ENCODE assay signal across 1 cellular context in genomic region chr1:244047739-244048565, GRCh38.
TF ChIP-seq lines count a peak whose summit lies in the region.

No MANE protein-coding gene starts in this region.

TF ChIP-seq in K562, 482 proteins besides CTCF, POLR2A, EP300 and RAD21 (continued from another document and continues in another):
- TF ChIP-seq NEUROD1 (IDR thresholded peaks at IDR 0.05; ENCODE audit: borderline replicate concordance, low read depth, low read length, partially characterized antibody), result peak; percentile 68
- TF ChIP-seq CTCFL (IDR thresholded peaks at IDR 0.05; ENCODE audit: borderline replicate concordance, insufficient read depth, low read depth, low read length, poor library complexity, severe bottlenecking), result no peak
- TF ChIP-seq PHF20 (IDR thresholded peaks at IDR 0.05; ENCODE audit: partially characterized antibody), result peak; percentile 78
- no peak for TF ChIP-seq THRB (CRISPR knock-in tag; conservative IDR thresholded peaks at IDR 0.05)
- no peak for TF ChIP-seq RBM14 (IDR thresholded peaks at IDR 0.05; ENCODE audit: borderline replicate concordance, insufficient read depth, low read depth, low read length)
- no peak for TF ChIP-seq HMGN3 (IDR thresholded peaks at IDR 0.05; ENCODE audit: borderline replicate concordance, extremely low read depth, insufficient read length, low read depth, low read length)
- TF ChIP-seq BHLHE40 (IDR thresholded peaks at IDR 0.05; ENCODE audit: low read length), result peak; percentile 64
- TF ChIP-seq HNRNPL (IDR thresholded peaks at IDR 0.05; ENCODE audit: low read depth, low read length), result peak; percentile 97
- peak; percentile 55; the same call in 1 of the 2 replicates for TF ChIP-seq ZBTB12 (CRISPR knock-in tag; IDR thresholded peaks at IDR 0.05)
- TF ChIP-seq USF1 (CRISPR knock-in tag; IDR thresholded peaks at IDR 0.05), result no peak
- peak; percentile 23 for TF ChIP-seq DACH1 (IDR thresholded peaks at IDR 0.05; ENCODE audit: partially characterized antibody)
- no peak for TF ChIP-seq PRDM10 (IDR thresholded peaks at IDR 0.05; ENCODE audit: partially characterized antibody)
- TF ChIP-seq FOXP4 (CRISPR knock-in tag; IDR thresholded peaks at IDR 0.05; ENCODE audit: borderline replicate concordance), result no peak
- TF ChIP-seq HOMEZ (CRISPR knock-in tag; IDR thresholded peaks at IDR 0.05), result no peak
- peak; percentile 70 for TF ChIP-seq CEBPG (CRISPR knock-in tag; IDR thresholded peaks at IDR 0.05)
- TF ChIP-seq CEBPG (tag; conservative IDR thresholded peaks at IDR 0.05 in 1 of 2, IDR thresholded peaks at IDR 0.05 in 1 of 2), result peak; percentile 76 to 85; a peak in 3 of 4 replicates
- TF ChIP-seq BMI1 (IDR thresholded peaks at IDR 0.05; ENCODE audit: low read length), result peak; percentile 23; the same call in 1 of the 2 replicates
- TF ChIP-seq NFE2 (IDR thresholded peaks at IDR 0.05; ENCODE audit: low read depth), result 0 out of 2 replicates have a peak, but pooled peaks have one; percentile 1
- TF ChIP-seq ZC3H11A (IDR thresholded peaks at IDR 0.05; ENCODE audit: low read depth, low read length), result no peak
- peak; percentile 55 to 68; a peak in 1 of 4 replicates for TF ChIP-seq UBTF (IDR thresholded peaks at IDR 0.05; ENCODE audit: borderline replicate concordance in 1 of 2, low read depth in 2 of 2, low read length in 2 of 2)
- TF ChIP-seq ESRRA (IDR thresholded peaks at IDR 0.05; ENCODE audit: borderline replicate concordance, low read depth), result peak; percentile 33; the same call in 1 of the 2 replicates
- TF ChIP-seq MXD1 (CRISPR knock-in tag; IDR thresholded peaks at IDR 0.05; ENCODE audit: borderline replicate concordance, poor library complexity, severe bottlenecking), result no peak
- TF ChIP-seq AFF4 (CRISPR knock-in tag; IDR thresholded peaks at IDR 0.05), result peak; percentile 91; the same call in 1 of the 2 replicates
- no peak; a peak in 1 of 4 replicates for TF ChIP-seq HDAC1 (IDR thresholded peaks at IDR 0.05)
- no peak for TF ChIP-seq RFX5 (IDR thresholded peaks at IDR 0.05; ENCODE audit: low read depth, low read length)
- no peak for TF ChIP-seq GTF2A2 (tag; IDR thresholded peaks at IDR 0.05)
- TF ChIP-seq THAP7 (CRISPR knock-in tag; IDR thresholded peaks at IDR 0.05), result peak; percentile 39; the same call in 1 of the 2 replicates
- TF ChIP-seq HDAC6 (IDR thresholded peaks at IDR 0.05; ENCODE audit: low read depth, low read length), result no peak
- TF ChIP-seq ETV1 (tag; conservative IDR thresholded peaks at IDR 0.05; ENCODE audit: low read depth), result no peak; the same call in 1 of the 2 replicates
- no peak for TF ChIP-seq TRIM25 (IDR thresholded peaks at IDR 0.05; ENCODE audit: borderline replicate concordance)
